In genomic region chr4:138242076-138242829, GRCh38 we compare ENCODE assay signal across 8 cellular contexts. TPM values are rescaled to one million over a fixed set of nuclear protein-coding genes. Genes with fewer than 3 reads are reported as not detected.
DNase-seq lines count a peak whose midpoint lies in the region; ATAC-seq, FAIRE-seq and TF ChIP-seq lines count a peak whose summit lies in the region.

TSS of gene SLC7A11 (minus strand) at chr4:138242349. CDS start at chr4:138242069, 280 bp downstream.

- H3K4me1 ChIP-seq in HepG2 (ENCODE audit: insufficient read depth, low read length): peaks cover 27% of the 10 kb centered on the region

- TF ChIP-seq CTCF in HepG2 (CRISPR knock-in tag; IDR thresholded peaks at IDR 0.05): no peak

- H3K4me2 ChIP-seq in HepG2 (ENCODE audit: low read depth, low read length): peak within 1 kb of the TSS; percentile 83

- TF ChIP-seq EP300 in HepG2 (IDR thresholded peaks at IDR 0.05; ENCODE audit: low read depth in 2 of 2, low read length in 2 of 2): peak in 1 of 2 experiments; percentile 91; a peak in 3 of 4 replicates
- TF ChIP-seq EP300 in HepG2 (CRISPR knock-in tag; IDR thresholded peaks at IDR 0.05; ENCODE audit: borderline replicate concordance): peak; percentile 57; the same call in 1 of the 2 replicates

- H2AFZ ChIP-seq in HepG2 (ENCODE audit: low read length): peak within 1 kb of the TSS; percentile 15

- under 1% methylated on average over 12 of the region's 12 CpGs for WGBS in HepG2 (ENCODE audit: low lambda C conversion rate)

- POLR2A ChIA-PET in HepG2 (lab: Yijun Ruan, JAX): interaction anchor here (0.8 to 4.1 kb wide), 14 partner anchors 9 to 773 kb away, joined by 3 to 38 read pairs (median 4); partner anchors contain the start of gene NOCT

- CTCF ChIA-PET in HepG2 (lab: Yijun Ruan, JAX; ENCODE audit: low intra/inter-chr PET ratio, low total read pairs): no interaction called here

- intact Hi-C loops in HepG2 (cut with micrococcal nuclease; ENCODE audit: unreplicated experiment): loop anchor here (1.0 to 10.0 kb wide), 4 partner anchors 43 to 315 kb away; no protein-coding TSS in a partner anchor

- FAIRE-seq in HepG2 (lab: Jason Lieb, UNC): peak; percentile 95

- H3K9ac ChIP-seq in HepG2 (ENCODE audit: insufficient read depth, low read depth, low read length): peak within 1 kb of the TSS; percentile 90

- peak; percentile 78 for DNase-seq in Ammon's horn (ENCODE audit: low spot score)
- DNase-seq in NCI-H2081 treated with DMSO at 0.1 percent for 48 hours (lab: John Stamatoyannopoulos, UW): peak; percentile 84
- peak; percentile 71 for DNase-seq in UCSD-AML1 (lab: John Stamatoyannopoulos, UW; ENCODE audit: unreplicated experiment)
- DNase-seq in dermis microvascular lymphatic vessel endothelial cell (ENCODE audit: low read depth in 2 of 2): peak; percentile 96 to 100
- peak; percentile 97 for DNase-seq in HepG2 (ENCODE audit: low spot score)
- peak; percentile 3 for DNase-seq in stimulated activated CD8-positive, alpha-beta memory T cell treated with anti-CD3 and anti-CD28 coated beads, Interleukin-12 subunit alpha, Interleukin-12 subunit beta, amount 100 ng/mL, for 24 hours (ENCODE audit: extremely low read depth)

- no peaks in the 10 kb centered on the region; a peak in 1 of 5 replicates for H3K27me3 ChIP-seq in HepG2 (ENCODE audit: control insufficient read depth in 1 of 2, insufficient read depth in 2 of 2, low read length in 2 of 2)

- H3K79me2 ChIP-seq in HepG2 (ENCODE audit: insufficient read depth, low read length): peaks cover 44% of the 10 kb centered on the region

- no peaks in the 10 kb centered on the region for H3K36me3 ChIP-seq in HepG2 (replicated peaks in 1 of 2; ENCODE audit: control insufficient read depth in 1 of 2, insufficient read depth in 2 of 2, low read length in 2 of 2)

- H3K4me3 ChIP-seq in HepG2 (replicated peaks in 1 of 3; ENCODE audit: insufficient read depth in 1 of 3, low read depth in 2 of 3, low read length in 3 of 3): peak within 1 kb of the TSS; percentile 77 to 96 (median 83)

- peaks cover 17% of the 10 kb centered on the region; the same call in 1 of the 2 replicates for H4K20me1 ChIP-seq in HepG2 (ENCODE audit: insufficient read depth, low read length)

- BruUV-seq in HepG2 (replicated peaks; lab: Mats Ljungman, UMichigan): no TSS peak

- peak within 1 kb of the TSS; percentile 93 for H3K27ac ChIP-seq in HepG2 (ENCODE audit: extremely low read length, insufficient read depth, low read length)

- ATAC-seq in GM18867 (IDR thresholded peaks at IDR 0.05; ENCODE audit: unreplicated experiment): peak; percentile 99
- ATAC-seq in HG03064 (IDR thresholded peaks at IDR 0.05; ENCODE audit: low read depth, unreplicated experiment): peak; percentile 97
- peak; percentile 97 for ATAC-seq in HepG2

- no peak for TF ChIP-seq RAD21 in HepG2 (CRISPR knock-in tag; IDR thresholded peaks at IDR 0.05)

- TF ChIP-seq POLR2A in HepG2 (IDR thresholded peaks at IDR 0.05; ENCODE audit: insufficient read depth in 1 of 2, low read depth in 2 of 2, low read length in 2 of 2): peak; percentile 74 to 96

- no peaks in the 10 kb centered on the region for H3K9me3 ChIP-seq in HepG2 (ENCODE audit: low read length)

- in situ Hi-C loops in HepG2 (cut with HindIII; ENCODE audit: extremely low pct_ligation_motif_present, low pct_unique_long_range_greater_than_20kb): no loop called here

TF ChIP-seq in HepG2, 621 proteins besides CTCF, POLR2A, EP300 and RAD21 (continues in another document):
- TF ChIP-seq ARID4A (CRISPR knock-in tag; IDR thresholded peaks at IDR 0.05; ENCODE audit: borderline replicate concordance) (peak; percentile 80; the same call in 1 of the 2 replicates), ZNF780A (CRISPR knock-in tag; IDR thresholded peaks at IDR 0.05) (no peak), FOXP1 (IDR thresholded peaks at IDR 0.05) (no peak), FOXP1 (CRISPR knock-in tag; IDR thresholded peaks at IDR 0.05) (peak; percentile 39; the same call in 1 of the 2 replicates), ZNF841 (CRISPR knock-in tag; IDR thresholded peaks at IDR 0.05; ENCODE audit: borderline replicate concordance) (no peak), KDM4B (CRISPR knock-in tag; IDR thresholded peaks at IDR 0.05) (peak; percentile 19; the same call in 1 of the 2 replicates), SRSF1 (optimal IDR thresholded peaks at IDR 0.05; ENCODE audit: low read depth, low read length) (no peak), FOXO1 (CRISPR knock-in tag; IDR thresholded peaks at IDR 0.05) (0 out of 2 replicates have a peak, but pooled peaks have one; percentile 12), ZFP41 (CRISPR knock-in tag; IDR thresholded peaks at IDR 0.05; ENCODE audit: borderline replicate concordance) (no peak), POLR2G (IDR thresholded peaks at IDR 0.05; ENCODE audit: low read depth, low read length) (peak; percentile 95)

RNA-seq across cellular contexts. Expression of gene SLC7A11, which starts in this region (rescaled TPM):
- total RNA-seq in dermis microvascular lymphatic vessel endothelial cell: 6.4 and 17.3 TPM in 2 replicates
- total RNA-seq in HepG2 (2016; rRNA removed; fragmentation: Illumina TruSeq; extraction: Trizol): 11.9 and 15.7 TPM in 2 replicates
- total RNA-seq in HepG2 (2016; cell fraction: cytosol; rRNA removed; fragmentation: Illumina TruSeq; extraction: Trizol; ENCODE audit: low read depth): 1.5 and 2.6 TPM in 2 replicates
- total RNA-seq in HepG2 (2016; cell fraction: insoluble cytoplasmic fraction; rRNA removed; fragmentation: Illumina TruSeq; extraction: Trizol): 13.1 and 14.5 TPM in 2 replicates
- total RNA-seq in HepG2 (2016; cell fraction: membrane; rRNA removed; fragmentation: Illumina TruSeq; extraction: Trizol): 4.0 and 5.0 TPM in 2 replicates
- total RNA-seq in HepG2 (2016; cell fraction: nucleus; rRNA removed; fragmentation: Illumina TruSeq; extraction: Trizol): 21.1 and 22.8 TPM in 2 replicates
- 15.9 and 17.5 TPM in 2 replicates for polyA plus RNA-seq in HepG2 (2011; rRNA removed)
- polyA plus RNA-seq in HepG2 (2011; cell fraction: cytosol; rRNA removed): 5.6 and 9.4 TPM in 2 replicates
- polyA plus RNA-seq in HepG2 (2011; cell fraction: nucleus; rRNA removed): 9.2 and 14.7 TPM in 2 replicates
- polyA plus RNA-seq in HepG2 (2012): 20.4 and 31.0 TPM in 2 replicates
- polyA plus RNA-seq in HepG2 (2016; cell fraction: cytosol; fragmentation: Illumina TruSeq; extraction: Trizol; ENCODE audit: low read depth): 0.35 and 0.42 TPM in 2 replicates
- polyA plus RNA-seq in HepG2 (2016; cell fraction: insoluble cytoplasmic fraction; fragmentation: Illumina TruSeq; extraction: Trizol; ENCODE audit: low read depth): 5.6 and 6.9 TPM in 2 replicates
- polyA plus RNA-seq in HepG2 (2016; cell fraction: membrane; fragmentation: Illumina TruSeq; extraction: Trizol; ENCODE audit: low read depth): 0.86 and 0.94 TPM in 2 replicates
- 16.0 and 16.6 TPM in 2 replicates for polyA plus RNA-seq in HepG2 (2016; cell fraction: nucleus; fragmentation: Illumina TruSeq; extraction: Trizol; ENCODE audit: insufficient read depth, low read depth)
- polyA minus RNA-seq in HepG2 (2011; rRNA and poly(A)+ RNA removed; ENCODE audit: low replicate concordance): 95.4 and 149 TPM in 2 replicates
- 28.0 and 41.2 TPM in 2 replicates for polyA minus RNA-seq in HepG2 (2011; cell fraction: cytosol; rRNA and poly(A)+ RNA removed)
- 82.7 and 97.5 TPM in 2 replicates for polyA minus RNA-seq in HepG2 (2011; cell fraction: nucleus; rRNA and poly(A)+ RNA removed)

Comparison
In these comparisons a context has a peak if more than half of its experiments do, and no peak if none do; other contexts are left out.
1. Peak in every context shown above with its lines: DNase-seq, ATAC-seq, H3K4me3 ChIP-seq and H3K27ac ChIP-seq.
2. DNase-seq: peak in every context shown above with its lines; median percentile 98 in dermis microvascular lymphatic vessel endothelial cell; 97 in HepG2; 84 in NCI-H2081 treated with DMSO at 0.1 percent for 48 hours; 78 in Ammon's horn; 71 in UCSD-AML1; 3 in stimulated activated CD8-positive, alpha-beta memory T cell treated with anti-CD3 and anti-CD28 coated beads, Interleukin-12 subunit alpha, Interleukin-12 subunit beta, amount 100 ng/mL, for 24 hours.